Comparison of ENCODE assay signal across 22 cellular contexts in genomic region chr5:88719434-88719833, GRCh38.
"Had no signal": no experiment of that assay in that cellular context is flagged by ENCODE, and none has a peak within 500 bp of the region (broad histone marks: within the 10 kb centered on the region; RNA-seq: fewer than 3 reads in every experiment).

No MANE protein-coding gene starts in this region.

- DNase-seq: activated CD4-positive, alpha-beta T cell treated with anti-CD3 and anti-CD28 coated beads for 4 hours; activated CD8-positive, alpha-beta memory T cell treated with anti-CD3 and anti-CD28 coated beads, Interleukin-2, amount 50 U/mL, for 4 hours; activated CD8-positive, alpha-beta T cell treated with anti-CD3 and anti-CD28 coated beads for 36 hours; activated gamma-delta T cell treated with Interleukin-2 at 50 U/mL for 16 hours; activated naive CD4-positive, alpha-beta T cell treated with anti-CD3 and anti-CD28 coated beads, Interleukin-2, amount 10 ng/mL, durations not matched to agents 7 days and 5 days; activated naive CD8-positive, alpha-beta T cell treated with anti-CD3 and anti-CD28 coated beads for 36 hours; activated T-cell treated with anti-CD3 and anti-CD28 coated beads, Interleukin-2, amount 50 U/mL, for 72 hours; cerebellar nuclear complex; Karpas-422; NCI-H1048; NCI-H146; NCI-H187 treated with DMSO at 0.1 percent for 48 hours; NCI-H2081 treated with DMSO at 0.1 percent for 48 hours; NCI-H446 treated with DMSO at 0.1 percent for 48 hours; NCI-H526 treated with DMSO at 0.1 percent for 48 hours; NK-92 treated with Interleukin-12 subunit alpha and Interleukin-12 subunit beta, amount 100 ng/mL, for 24 hours; OCI-M1; Peyer's patch had no signal

- ATAC-seq: activated CD4-positive, CD25-positive, alpha-beta regulatory T cell treated with anti-CD3 and anti-CD28 coated beads, Interleukin-2, amount 50 U/mL, for 24 hours; activated CD8-positive, alpha-beta T cell treated with anti-CD3 and anti-CD28 coated beads for 36 hours; activated T-cell treated with anti-CD3 and anti-CD28 coated beads, Interleukin-2, amount 50 U/mL, for 72 hours; K562 had no signal

- H3K27ac ChIP-seq: Peyer's patch, RWPE1, SJSA1 had no signal

- H3K4me3 ChIP-seq: K562, Peyer's patch, SJSA1 had no signal

- H3K27me3 ChIP-seq: Peyer's patch, SJSA1 had no signal
